21 cellular contexts compared by ENCODE assay signal in genomic region chr16:8704098-8704497, GRCh38. TPM values are rescaled to one million over a fixed set of nuclear protein-coding genes. Genes with fewer than 3 reads are reported as not detected.
DNase-seq lines count a peak whose midpoint lies in the region; ATAC-seq, FAIRE-seq and TF ChIP-seq lines count a peak whose summit lies in the region.
"Had no signal": no experiment of that assay in that cellular context is flagged by ENCODE, and none has a peak within 500 bp of the region (broad histone marks: within the 10 kb centered on the region; RNA-seq: fewer than 3 reads in every experiment).

No MANE protein-coding gene starts in this region.

- H3K4me1 ChIP-seq in liver (ENCODE audit: control insufficient read depth in 4 of 4, insufficient read depth in 4 of 4, low read length in 3 of 4) (peaks cover 7 to 32% (median 27%) of the 10 kb centered on the region in 4 donors), HepG2 (ENCODE audit: insufficient read depth, low read length) (peaks cover 14% of the 10 kb centered on the region), tibial nerve (no peaks in the 10 kb centered on the region)
- H3K4me1 ChIP-seq: BLaER1 treated with 17β-estradiol and CSF1 and Interleukin-3, amounts not matched to agents 10 nM and 100 nM; Caco-2 had no signal

- H4K20me1 ChIP-seq in HepG2 (ENCODE audit: insufficient read depth, low read length): no peaks in the 10 kb centered on the region

- in situ Hi-C loops in HepG2 (cut with HindIII; ENCODE audit: extremely low pct_ligation_motif_present, low pct_unique_long_range_greater_than_20kb): no loop called here

- no peak for TF ChIP-seq EP300 in HepG2 (IDR thresholded peaks at IDR 0.05; ENCODE audit: low read depth in 2 of 2, low read length in 2 of 2)
- TF ChIP-seq EP300 in HepG2 (CRISPR knock-in tag; IDR thresholded peaks at IDR 0.05; ENCODE audit: borderline replicate concordance): no peak
- no peak for TF ChIP-seq EP300 in tibial nerve (IDR thresholded peaks at IDR 0.05)

- no TSS peak for BruUV-seq in HepG2 (replicated peaks; lab: Mats Ljungman, UMichigan)

- H3K9ac ChIP-seq in liver (ENCODE audit: low read depth in 1 of 2, low read length in 2 of 2): no peak overlapping the region
- no peak overlapping the region for H3K9ac ChIP-seq in HepG2 (ENCODE audit: insufficient read depth, low read depth, low read length)
- H3K9ac ChIP-seq: BLaER1 treated with 17β-estradiol and CSF1 and Interleukin-3, amounts not matched to agents 10 nM and 100 nM had no signal

- POLR2A ChIA-PET in HepG2 (lab: Yijun Ruan, JAX): no interaction called here

- H3K9me3 ChIP-seq in liver (ENCODE audit: control insufficient read depth in 4 of 4, low read length in 3 of 4) (no peaks in the 10 kb centered on the region), HepG2 (ENCODE audit: low read length) (no peaks in the 10 kb centered on the region), tibial nerve (no peaks in the 10 kb centered on the region)
- H3K9me3 ChIP-seq: BLaER1 treated with 17β-estradiol and CSF1 and Interleukin-3, amounts not matched to agents 10 nM and 100 nM; Caco-2 had no signal

- H3K79me2 ChIP-seq in HepG2 (ENCODE audit: insufficient read depth, low read length): no peaks in the 10 kb centered on the region

- CTCF ChIA-PET in HepG2 (lab: Yijun Ruan, JAX; ENCODE audit: low intra/inter-chr PET ratio, low total read pairs): no interaction called here

- no peak for ATAC-seq in HepG2
- peak; percentile 44 for ATAC-seq in left lobe of liver
- ATAC-seq: CD8-positive, alpha-beta T cell had no signal

- H3K4me3 ChIP-seq in liver (ENCODE audit: low read depth in 1 of 3, low read length in 3 of 3): no peak overlapping the region
- no peak overlapping the region for H3K4me3 ChIP-seq in HepG2 (replicated peaks in 1 of 3; ENCODE audit: insufficient read depth in 1 of 3, low read depth in 2 of 3, low read length in 3 of 3)
- H3K4me3 ChIP-seq in tibial nerve: no peak overlapping the region
- H3K4me3 ChIP-seq: BLaER1 treated with 17β-estradiol and CSF1 and Interleukin-3, amounts not matched to agents 10 nM and 100 nM had no signal

- H3K27me3 ChIP-seq in liver (ENCODE audit: control insufficient read depth in 4 of 4, insufficient read depth in 4 of 4, low read length in 3 of 4) (no peaks in the 10 kb centered on the region), HepG2 (ENCODE audit: control insufficient read depth in 1 of 2, insufficient read depth in 2 of 2, low read length in 2 of 2) (no peaks in the 10 kb centered on the region), tibial nerve (no peaks in the 10 kb centered on the region)
- H3K27me3 ChIP-seq: BLaER1 treated with 17β-estradiol and CSF1 and Interleukin-3, amounts not matched to agents 10 nM and 100 nM had no signal

- TF ChIP-seq POLR2A in HepG2 (IDR thresholded peaks at IDR 0.05; ENCODE audit: insufficient read depth in 1 of 2, low read depth in 2 of 2, low read length in 2 of 2) (no peak), tibial nerve (IDR thresholded peaks at IDR 0.05) (no peak)

- 43% methylated on average over 3 of the region's 3 CpGs for WGBS in liver
- 94% methylated on average over 3 of the region's 3 CpGs for WGBS in HepG2 (ENCODE audit: low lambda C conversion rate)
- 80 to 83% methylated on average over 3 of the region's 3 CpGs for WGBS in tibial nerve, 2 donors

- no peak for FAIRE-seq in HepG2 (lab: Jason Lieb, UNC)
- FAIRE-seq: A204.1, D721Med, G401.6, GM12891, GM19239 had no signal

- intact Hi-C loops in HepG2 (cut with micrococcal nuclease; ENCODE audit: unreplicated experiment): no loop called here

- H3K4me2 ChIP-seq in HepG2 (ENCODE audit: low read depth, low read length): no peak overlapping the region
- H3K4me2 ChIP-seq: BLaER1 treated with 17β-estradiol and CSF1 and Interleukin-3, amounts not matched to agents 10 nM and 100 nM had no signal

- TF ChIP-seq CTCF in liver (IDR thresholded peaks at IDR 0.05; ENCODE audit: low read depth, low read length, missing input control) (no peak), HepG2 (CRISPR knock-in tag; IDR thresholded peaks at IDR 0.05) (no peak), tibial nerve (IDR thresholded peaks at IDR 0.05) (no peak)

- H3K27ac ChIP-seq in liver (ENCODE audit: low read depth in 1 of 2, low read length in 2 of 2): peak overlapping the region; percentile 49 to 64
- H3K27ac ChIP-seq in HepG2 (ENCODE audit: extremely low read length, insufficient read depth, low read length): no peak overlapping the region
- no peak overlapping the region for H3K27ac ChIP-seq in tibial nerve
- H3K27ac ChIP-seq: BLaER1 treated with 17β-estradiol and CSF1 and Interleukin-3, amounts not matched to agents 10 nM and 100 nM; C4-2B had no signal

- peaks cover 0 to 7% (median 0%) of the 10 kb centered on the region in 4 donors for H3K36me3 ChIP-seq in liver (ENCODE audit: control insufficient read depth in 4 of 4, insufficient read depth in 3 of 4, low read depth in 1 of 4, low read length in 3 of 4)
- H3K36me3 ChIP-seq in HepG2 (replicated peaks in 1 of 2; ENCODE audit: control insufficient read depth in 1 of 2, insufficient read depth in 2 of 2, low read length in 2 of 2): peaks cover 13 to 16% of the 10 kb centered on the region in 2 experiments; a peak in 4 of 5 replicates
- peaks cover 0 to 19% (median 0%) of the 10 kb centered on the region in 3 donors for H3K36me3 ChIP-seq in tibial nerve

- DNase-seq in HepG2 (ENCODE audit: low spot score): no peak
- no peak for DNase-seq in left lobe of liver (ENCODE audit: low spot score)
- DNase-seq in NCI-H2227 (lab: John Stamatoyannopoulos, UW; ENCODE audit: unreplicated experiment): no peak
- no peak for DNase-seq in tibial nerve (ENCODE audit: low spot score in 2 of 2)
- DNase-seq: 8988T; ACHN; AML-193; Caco-2; Calu3; CD4-positive, alpha-beta T cell; CD8-positive, alpha-beta T cell; DMS79 treated with DMSO at 0.1 percent for 48 hours; GF-D8 had no signal

- no peak overlapping the region for H2AFZ ChIP-seq in HepG2 (ENCODE audit: low read length)

- TF ChIP-seq RAD21 in liver (IDR thresholded peaks at IDR 0.05) (peak; percentile 6 to 16), HepG2 (CRISPR knock-in tag; IDR thresholded peaks at IDR 0.05) (no peak)

TF ChIP-seq in HepG2, 621 proteins besides CTCF, POLR2A, EP300 and RAD21:
- TF ChIP-seq NONO (IDR thresholded peaks at IDR 0.05): no peak
- no peak for TF ChIP-seq NONO (CRISPR knock-in tag; conservative IDR thresholded peaks at IDR 0.05)

RNA-seq across cellular contexts. Expression of gene ABAT, which starts 29.7 kb away (rescaled TPM):
- 100 to 1,000 TPM in 1 of 2 donors, 10 to 100 TPM in 1; 52.4 to 201 TPM for total RNA-seq in liver
- 100 to 1,000 TPM in 1 of 2 donors, 10 to 100 TPM in 1; 81.6 to 205 TPM for polyA plus RNA-seq in liver
- 97.3 and 123 TPM in 2 replicates for total RNA-seq in HepG2 (2016; rRNA removed; fragmentation: Illumina TruSeq; extraction: Trizol)
- total RNA-seq in HepG2 (2016; cell fraction: cytosol; rRNA removed; fragmentation: Illumina TruSeq; extraction: Trizol; ENCODE audit: low read depth): 9.7 and 10.7 TPM in 2 replicates
- total RNA-seq in HepG2 (2016; cell fraction: insoluble cytoplasmic fraction; rRNA removed; fragmentation: Illumina TruSeq; extraction: Trizol): 100 and 112 TPM in 2 replicates
- 29.4 and 30.9 TPM in 2 replicates for total RNA-seq in HepG2 (2016; cell fraction: membrane; rRNA removed; fragmentation: Illumina TruSeq; extraction: Trizol)
- 61.8 and 69.4 TPM in 2 replicates for total RNA-seq in HepG2 (2016; cell fraction: nucleus; rRNA removed; fragmentation: Illumina TruSeq; extraction: Trizol)
- 47.6 and 55.0 TPM in 2 replicates for polyA plus RNA-seq in HepG2 (2011; rRNA removed)
- polyA plus RNA-seq in HepG2 (2011; cell fraction: cytosol; rRNA removed): 25.4 and 34.3 TPM in 2 replicates
- polyA plus RNA-seq in HepG2 (2011; cell fraction: nucleus; rRNA removed): 65.2 and 68.0 TPM in 2 replicates
- polyA plus RNA-seq in HepG2 (2012): 21.6 and 22.2 TPM in 2 replicates
- 5.7 and 5.8 TPM in 2 replicates for polyA plus RNA-seq in HepG2 (2016; cell fraction: cytosol; fragmentation: Illumina TruSeq; extraction: Trizol; ENCODE audit: low read depth)
- polyA plus RNA-seq in HepG2 (2016; cell fraction: insoluble cytoplasmic fraction; fragmentation: Illumina TruSeq; extraction: Trizol; ENCODE audit: low read depth): 116 and 128 TPM in 2 replicates
- 15.2 TPM in 2 replicates for polyA plus RNA-seq in HepG2 (2016; cell fraction: membrane; fragmentation: Illumina TruSeq; extraction: Trizol; ENCODE audit: low read depth)
- polyA plus RNA-seq in HepG2 (2016; cell fraction: nucleus; fragmentation: Illumina TruSeq; extraction: Trizol; ENCODE audit: insufficient read depth, low read depth): 101 and 108 TPM in 2 replicates
- 0.44 and 41.3 TPM in 2 replicates for polyA minus RNA-seq in HepG2 (2011; rRNA and poly(A)+ RNA removed; ENCODE audit: low replicate concordance)
- 24.2 and 32.3 TPM in 2 replicates for polyA minus RNA-seq in HepG2 (2011; cell fraction: cytosol; rRNA and poly(A)+ RNA removed)
- polyA minus RNA-seq in HepG2 (2011; cell fraction: nucleus; rRNA and poly(A)+ RNA removed): 32.1 and 39.7 TPM in 2 replicates
- 378 TPM for total RNA-seq in left lobe of liver
- 10 to 100 TPM in 3 of 4 donors, 1 to 10 TPM in 1; 9.6 to 24.0 (median 21.3) TPM for total RNA-seq in tibial nerve

Comparison
In these comparisons a context has a peak if more than half of its experiments do, and no peak if none do; other contexts are left out.
1. H3K27ac ChIP-seq: peak in liver (2 of 2); none in HepG2 (single experiment) and tibial nerve (0 of 4).